In the genomic region with DNA sequence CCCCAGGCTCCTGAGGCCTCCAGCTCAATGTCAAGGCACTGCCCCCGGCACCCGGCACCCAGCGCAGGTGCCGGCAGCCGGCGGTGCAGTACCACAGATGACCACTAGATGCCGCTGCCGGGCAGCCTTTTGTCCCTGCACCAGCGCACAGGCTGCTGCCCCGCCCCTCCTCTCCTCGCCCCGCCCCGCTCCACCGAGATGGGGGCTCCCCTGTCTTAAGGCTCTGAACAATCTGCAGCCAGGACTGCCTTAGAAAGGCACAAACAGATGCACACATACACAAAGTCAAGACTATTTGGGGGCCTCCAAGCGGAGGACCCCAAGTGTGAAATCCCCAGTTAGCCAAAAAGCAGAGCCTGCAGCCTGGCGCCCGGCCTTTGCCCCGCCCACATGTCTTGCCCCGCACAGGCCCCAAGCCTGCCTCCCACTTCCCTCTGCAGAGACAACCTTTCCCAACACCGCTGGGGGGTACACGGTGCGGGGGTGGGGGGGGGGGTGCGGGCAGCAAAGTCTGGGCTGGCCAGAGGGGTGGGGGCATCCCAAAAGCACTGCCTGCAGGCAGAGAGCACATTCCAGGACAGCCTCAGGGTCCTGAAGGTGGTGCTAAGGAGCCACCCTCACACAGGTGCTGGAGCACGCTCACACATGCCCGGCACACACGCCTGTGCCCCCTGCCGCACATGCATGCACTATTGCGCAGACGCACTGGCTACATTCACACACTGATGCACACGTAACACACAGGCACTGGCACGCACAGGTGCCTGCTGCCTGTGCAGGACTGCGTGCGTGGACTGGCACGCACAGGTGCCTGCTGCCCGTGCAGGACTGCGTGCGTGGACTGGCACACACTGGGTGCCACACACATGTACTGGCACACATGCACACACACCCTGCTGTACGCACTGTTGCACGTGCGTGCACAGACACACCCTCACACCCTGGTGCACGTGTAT, we compare ENCODE assay signal across 8 cellular contexts. TPM values are rescaled to one million over a fixed set of nuclear protein-coding genes. Genes with fewer than 3 reads are reported as not detected.
A peak's percentile ranks its signal among the peaks of the same experiment; 100 is the strongest.
DNase-seq lines count a peak whose midpoint lies in the region; ATAC-seq lines count a peak whose summit lies in the region.

No MANE protein-coding gene starts in this region.

- no peaks in the 10 kb centered on the region for H3K79me1 ChIP-seq in mesenchymal stem cell (replicated peaks; ENCODE audit: low read length, poor library complexity, severe bottlenecking)

- H3K9ac ChIP-seq in mesenchymal stem cell (ENCODE audit: low read length) = no peak overlapping the region

- H3K27me3 Mint-ChIP-seq in activated CD8-positive, alpha-beta T cell treated with anti-CD3 and anti-CD28 coated beads, Interleukin-2, amount 10 ng/mL, durations not matched to agents 7 days and 5 days (ENCODE audit: low read depth) = no peaks in the 10 kb centered on the region

- H3K9me3 ChIP-seq in HAP-1 (peaks cover 6% of the 10 kb centered on the region; the same call in 1 of the 2 replicates), mesenchymal stem cell (ENCODE audit: control insufficient read depth, low read length) (peaks cover 12% of the 10 kb centered on the region)

- H3K36me3 Mint-ChIP-seq in activated CD8-positive, alpha-beta T cell treated with anti-CD3 and anti-CD28 coated beads, Interleukin-2, amount 10 ng/mL, durations not matched to agents 7 days and 5 days (ENCODE audit: low read depth) = no peaks in the 10 kb centered on the region

- peak overlapping the region in 1 of 2 experiments; percentile 14 for H3K18ac ChIP-seq in mesenchymal stem cell (ENCODE audit: low read depth in 1 of 2, low read length in 2 of 2)

- H2BK5ac ChIP-seq in mesenchymal stem cell (ENCODE audit: low read depth, low read length, poor library complexity, severe bottlenecking) = no peak overlapping the region

- no peak overlapping the region for H3K27ac Mint-ChIP-seq in activated CD8-positive, alpha-beta T cell treated with anti-CD3 and anti-CD28 coated beads, Interleukin-2, amount 10 ng/mL, durations not matched to agents 7 days and 5 days

- no peak overlapping the region for H4K8ac ChIP-seq in mesenchymal stem cell (ENCODE audit: low read length)

- H3K27ac ChIP-seq in mesenchymal stem cell (ENCODE audit: low read length, poor library complexity, severe bottlenecking) = no peak overlapping the region

- CTCF ChIA-PET in activated CD8-positive, alpha-beta T cell treated with anti-CD3 and anti-CD28 coated beads, Interleukin-2, amount 10 ng/mL, durations not matched to agents 7 days and 5 days (lab: Charles Lee) = interaction anchor here (0.6 to 1.9 kb wide), 9 partner anchors 10 to 310 kb away, joined by 3 to 31 read pairs (median 4); no protein-coding TSS in a partner anchor

- DNase-seq in DMS153 treated with DMSO at 0.1 percent for 48 hours (lab: John Stamatoyannopoulos, UW; ENCODE audit: unreplicated experiment) (peak; percentile 61), HAP-1 (ENCODE audit: low spot score in 2 of 2) (peak; percentile 27 to 89), NCI-H345 treated with DMSO at 0.1 percent for 48 hours (lab: John Stamatoyannopoulos, UW; ENCODE audit: unreplicated experiment) (peak; percentile 55), mesenchymal stem cell (peak; percentile 47), SHP77 treated with DMSO at 0.1 percent for 48 hours (lab: John Stamatoyannopoulos, UW) (no peak)
- peak; percentile 83 for DNase-seq in activated CD8-positive, alpha-beta T cell treated with anti-CD3 and anti-CD28 coated beads, Interleukin-2, amount 10 ng/mL, durations not matched to agents 7 days and 5 days
- DNase-seq in effector CD8-positive, alpha-beta T cell (lab: John Stamatoyannopoulos, UW) = peak; percentile 80
- DNase-seq in stimulated activated CD8-positive, alpha-beta memory T cell treated with anti-CD3 and anti-CD28 coated beads, Interleukin-15, amount 100 ng/mL, for 48 hours (ENCODE audit: low read depth in 2 of 2) = peak; percentile 71 to 75

- peak; percentile 94 for ATAC-seq in activated CD8-positive, alpha-beta T cell treated with anti-CD3 and anti-CD28 coated beads, Interleukin-2, amount 10 ng/mL, durations not matched to agents 7 days and 5 days

- POLR2A ChIA-PET in activated CD8-positive, alpha-beta T cell treated with anti-CD3 and anti-CD28 coated beads, Interleukin-2, amount 10 ng/mL, durations not matched to agents 7 days and 5 days (lab: Charles Lee) = no interaction called here

- peak overlapping the region in 1 of 2 experiments; percentile 14 for H3K14ac ChIP-seq in mesenchymal stem cell (ENCODE audit: low read length in 2 of 2)

- H3K4me1 ChIP-seq in HAP-1 (no peaks in the 10 kb centered on the region), mesenchymal stem cell (ENCODE audit: control insufficient read depth, insufficient read depth, low read depth, low read length) (peaks cover 25% of the 10 kb centered on the region)

- H2BK120ac ChIP-seq in mesenchymal stem cell (ENCODE audit: low read depth, low read length) = no peak overlapping the region

- peaks cover 5% of the 10 kb centered on the region for H3K4me1 Mint-ChIP-seq in activated CD8-positive, alpha-beta T cell treated with anti-CD3 and anti-CD28 coated beads, Interleukin-2, amount 10 ng/mL, durations not matched to agents 7 days and 5 days (ENCODE audit: low read depth)

- peaks cover 7% of the 10 kb centered on the region for H3K9me3 Mint-ChIP-seq in activated CD8-positive, alpha-beta T cell treated with anti-CD3 and anti-CD28 coated beads, Interleukin-2, amount 10 ng/mL, durations not matched to agents 7 days and 5 days (ENCODE audit: insufficient read depth)

- in situ Hi-C loops in HAP-1 (cut with MboI; ENCODE audit: low sequenced_read_pairs) = no loop called here

- no peak overlapping the region for H2AFZ ChIP-seq in mesenchymal stem cell (ENCODE audit: low read depth, low read length)

- H3K27me3 ChIP-seq in HAP-1 (ENCODE audit: low read depth) = 0 out of 2 replicates have a peak, but pooled peaks cover 2% of the 10 kb centered on the region
- peaks cover 4 to 8% of the 10 kb centered on the region in 2 experiments for H3K27me3 ChIP-seq in mesenchymal stem cell (ENCODE audit: control insufficient read depth in 1 of 2, insufficient read depth in 1 of 2, low read length in 2 of 2)

- peak overlapping the region; percentile 23 for H3K4me2 ChIP-seq in mesenchymal stem cell (ENCODE audit: low read length, poor library complexity, severe bottlenecking)

- H4K91ac ChIP-seq in mesenchymal stem cell (ENCODE audit: low read length) = peak overlapping the region; percentile 5

- no peak overlapping the region for H3K4ac ChIP-seq in mesenchymal stem cell (ENCODE audit: low read depth in 1 of 2, low read length in 2 of 2)

- H3K4me3 ChIP-seq in HAP-1 (peak overlapping the region; percentile 10; the same call in 1 of the 2 replicates), mesenchymal stem cell (ENCODE audit: insufficient read depth in 1 of 2, low read depth in 1 of 2, low read length in 2 of 2) (no peak overlapping the region)

- H2BK12ac ChIP-seq in mesenchymal stem cell (ENCODE audit: low read length in 2 of 2) = no peak overlapping the region

- H2AK5ac ChIP-seq in mesenchymal stem cell (ENCODE audit: low read length, severe bottlenecking) = no peak overlapping the region

- no peaks in the 10 kb centered on the region for H3K36me3 ChIP-seq in HAP-1 (replicated peaks)
- H3K36me3 ChIP-seq in mesenchymal stem cell (ENCODE audit: control insufficient read depth in 1 of 2, insufficient read depth in 2 of 2, low read depth in 1 of 2, low read length in 2 of 2) = peaks cover 7 to 12% of the 10 kb centered on the region in 2 experiments

- peak overlapping the region in 1 of 2 experiments; percentile 35 for H3K23ac ChIP-seq in mesenchymal stem cell (ENCODE audit: low read length in 2 of 2)

- no peak overlapping the region for H2BK15ac ChIP-seq in mesenchymal stem cell (ENCODE audit: low read depth, poor library complexity, severe bottlenecking)

- H3K4me3 Mint-ChIP-seq in activated CD8-positive, alpha-beta T cell treated with anti-CD3 and anti-CD28 coated beads, Interleukin-2, amount 10 ng/mL, durations not matched to agents 7 days and 5 days = peak overlapping the region; percentile 15

- 45% methylated on average over 36 of the region's 41 CpGs for WGBS in mesenchymal stem cell

RNA-seq across cellular contexts. Expression of gene ARHGEF16, which starts 37.1 kb away (rescaled TPM):
- total RNA-seq in activated CD8-positive, alpha-beta T cell treated with anti-CD3 and anti-CD28 coated beads, Interleukin-2, amount 10 ng/mL, durations not matched to agents 7 days and 5 days = not detected
- polyA plus RNA-seq in mesenchymal stem cell (2013, experiment 1 of 2) = 0.73 TPM
- 0.49 TPM for polyA plus RNA-seq in mesenchymal stem cell (2013, experiment 2 of 2)
